Comparison of ENCODE assay signal across 1 cellular context in the genomic region with DNA sequence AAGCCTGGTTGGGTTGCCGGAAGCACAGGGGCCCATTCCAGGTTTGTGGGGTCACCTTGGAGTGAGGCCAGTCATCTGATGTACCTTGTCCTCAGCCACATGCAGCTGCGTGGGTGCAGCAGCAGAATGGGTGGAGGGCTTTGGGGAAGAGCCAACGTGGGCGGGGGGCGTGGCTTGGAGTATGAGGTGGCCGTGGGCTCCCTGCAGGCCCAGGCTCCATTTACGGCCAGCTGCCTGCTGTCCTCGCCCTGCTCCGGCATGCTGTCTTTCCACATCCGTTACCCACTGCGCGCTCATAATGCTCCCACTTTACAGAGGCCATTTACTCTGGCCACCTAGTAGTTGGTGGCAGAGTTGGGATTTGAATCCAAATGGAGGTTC.
A peak's percentile ranks its signal among the peaks of the same experiment; 100 is the strongest.
TF ChIP-seq lines count a peak whose summit lies in the region.

No MANE protein-coding gene starts in this region.

TF ChIP-seq in HepG2, 621 proteins besides CTCF, POLR2A, EP300 and RAD21 (continued from another document and continues in another):
- TF ChIP-seq, protein P1, sequence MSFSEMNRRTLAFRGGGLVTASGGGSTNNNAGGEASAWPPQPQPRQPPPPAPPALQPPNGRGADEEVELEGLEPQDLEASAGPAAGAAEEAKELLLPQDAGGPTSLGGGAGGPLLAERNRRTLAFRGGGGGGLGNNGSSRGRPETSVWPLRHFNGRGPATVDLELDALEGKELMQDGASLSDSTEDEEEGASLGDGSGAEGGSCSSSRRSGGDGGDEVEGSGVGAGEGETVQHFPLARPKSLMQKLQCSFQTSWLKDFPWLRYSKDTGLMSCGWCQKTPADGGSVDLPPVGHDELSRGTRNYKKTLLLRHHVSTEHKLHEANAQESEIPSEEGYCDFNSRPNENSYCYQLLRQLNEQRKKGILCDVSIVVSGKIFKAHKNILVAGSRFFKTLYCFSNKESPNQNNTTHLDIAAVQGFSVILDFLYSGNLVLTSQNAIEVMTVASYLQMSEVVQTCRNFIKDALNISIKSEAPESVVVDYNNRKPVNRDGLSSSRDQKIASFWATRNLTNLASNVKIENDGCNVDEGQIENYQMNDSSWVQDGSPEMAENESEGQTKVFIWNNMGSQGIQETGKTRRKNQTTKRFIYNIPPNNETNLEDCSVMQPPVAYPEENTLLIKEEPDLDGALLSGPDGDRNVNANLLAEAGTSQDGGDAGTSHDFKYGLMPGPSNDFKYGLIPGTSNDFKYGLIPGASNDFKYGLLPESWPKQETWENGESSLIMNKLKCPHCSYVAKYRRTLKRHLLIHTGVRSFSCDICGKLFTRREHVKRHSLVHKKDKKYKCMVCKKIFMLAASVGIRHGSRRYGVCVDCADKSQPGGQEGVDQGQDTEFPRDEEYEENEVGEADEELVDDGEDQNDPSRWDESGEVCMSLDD (CRISPR knock-in tag; IDR thresholded peaks at IDR 0.05; ENCODE audit: borderline replicate concordance): no peak
- TF ChIP-seq ZKSCAN1 (IDR thresholded peaks at IDR 0.05; ENCODE audit: low read length) (no peak), YEATS2 (CRISPR knock-in tag; IDR thresholded peaks at IDR 0.05; ENCODE audit: borderline replicate concordance) (0 out of 2 replicates have a peak, but pooled peaks have one; percentile 4), CBX2 (IDR thresholded peaks at IDR 0.05; ENCODE audit: low read depth, low read length) (no peak), CBX2 (CRISPR knock-in tag; IDR thresholded peaks at IDR 0.05; ENCODE audit: low read depth) (no peak), SP5 (CRISPR knock-in tag; IDR thresholded peaks at IDR 0.05; ENCODE audit: borderline replicate concordance, low read depth) (peak; percentile 20; the same call in 1 of the 2 replicates), SRY (CRISPR knock-in tag; IDR thresholded peaks at IDR 0.05) (0 out of 2 replicates have a peak, but pooled peaks have one; percentile 22), ZNF235 (CRISPR knock-in tag; IDR thresholded peaks at IDR 0.05; ENCODE audit: borderline replicate concordance) (peak; percentile 81; the same call in 1 of the 2 replicates), ZNF441 (CRISPR knock-in tag; IDR thresholded peaks at IDR 0.05; ENCODE audit: borderline replicate concordance) (no peak), NONO (IDR thresholded peaks at IDR 0.05) (no peak), NONO (CRISPR knock-in tag; conservative IDR thresholded peaks at IDR 0.05) (no peak), RFX5 (IDR thresholded peaks at IDR 0.05; ENCODE audit: low read depth, low read length) (no peak), ZNF136 (CRISPR knock-in tag; IDR thresholded peaks at IDR 0.05; ENCODE audit: low read depth) (no peak), ZNF879 (CRISPR knock-in tag; IDR thresholded peaks at IDR 0.05) (no peak), SETDB1 (CRISPR knock-in tag; IDR thresholded peaks at IDR 0.05; ENCODE audit: borderline replicate concordance) (0 out of 2 replicates have a peak, but pooled peaks have one; percentile 25), ZFP36 (IDR thresholded peaks at IDR 0.05; ENCODE audit: borderline replicate concordance, low read depth, low read length, partially characterized antibody) (no peak), KDM5B (CRISPR knock-in tag; IDR thresholded peaks at IDR 0.05; ENCODE audit: borderline replicate concordance) (peak; percentile 64), SP1 (IDR thresholded peaks at IDR 0.05) (no peak), SP1 (CRISPR knock-in tag; IDR thresholded peaks at IDR 0.05) (no peak), ZNF10 (CRISPR knock-in tag; IDR thresholded peaks at IDR 0.05; ENCODE audit: borderline replicate concordance, low read depth) (no peak), ZNF713 (CRISPR knock-in tag; IDR thresholded peaks at IDR 0.05) (no peak), ZNF350 (CRISPR knock-in tag; IDR thresholded peaks at IDR 0.05; ENCODE audit: borderline replicate concordance, low read depth) (no peak; the same call in 1 of the 2 replicates), ZNF224 (CRISPR knock-in tag; IDR thresholded peaks at IDR 0.05) (no peak)
- TF ChIP-seq, protein P2, sequence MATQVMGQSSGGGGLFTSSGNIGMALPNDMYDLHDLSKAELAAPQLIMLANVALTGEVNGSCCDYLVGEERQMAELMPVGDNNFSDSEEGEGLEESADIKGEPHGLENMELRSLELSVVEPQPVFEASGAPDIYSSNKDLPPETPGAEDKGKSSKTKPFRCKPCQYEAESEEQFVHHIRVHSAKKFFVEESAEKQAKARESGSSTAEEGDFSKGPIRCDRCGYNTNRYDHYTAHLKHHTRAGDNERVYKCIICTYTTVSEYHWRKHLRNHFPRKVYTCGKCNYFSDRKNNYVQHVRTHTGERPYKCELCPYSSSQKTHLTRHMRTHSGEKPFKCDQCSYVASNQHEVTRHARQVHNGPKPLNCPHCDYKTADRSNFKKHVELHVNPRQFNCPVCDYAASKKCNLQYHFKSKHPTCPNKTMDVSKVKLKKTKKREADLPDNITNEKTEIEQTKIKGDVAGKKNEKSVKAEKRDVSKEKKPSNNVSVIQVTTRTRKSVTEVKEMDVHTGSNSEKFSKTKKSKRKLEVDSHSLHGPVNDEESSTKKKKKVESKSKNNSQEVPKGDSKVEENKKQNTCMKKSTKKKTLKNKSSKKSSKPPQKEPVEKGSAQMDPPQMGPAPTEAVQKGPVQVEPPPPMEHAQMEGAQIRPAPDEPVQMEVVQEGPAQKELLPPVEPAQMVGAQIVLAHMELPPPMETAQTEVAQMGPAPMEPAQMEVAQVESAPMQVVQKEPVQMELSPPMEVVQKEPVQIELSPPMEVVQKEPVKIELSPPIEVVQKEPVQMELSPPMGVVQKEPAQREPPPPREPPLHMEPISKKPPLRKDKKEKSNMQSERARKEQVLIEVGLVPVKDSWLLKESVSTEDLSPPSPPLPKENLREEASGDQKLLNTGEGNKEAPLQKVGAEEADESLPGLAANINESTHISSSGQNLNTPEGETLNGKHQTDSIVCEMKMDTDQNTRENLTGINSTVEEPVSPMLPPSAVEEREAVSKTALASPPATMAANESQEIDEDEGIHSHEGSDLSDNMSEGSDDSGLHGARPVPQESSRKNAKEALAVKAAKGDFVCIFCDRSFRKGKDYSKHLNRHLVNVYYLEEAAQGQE (IDR thresholded peaks at IDR 0.05; ENCODE audit: borderline replicate concordance in 1 of 2, low read depth in 1 of 2, low read length in 2 of 2): no peak
- TF ChIP-seq, protein P3, sequence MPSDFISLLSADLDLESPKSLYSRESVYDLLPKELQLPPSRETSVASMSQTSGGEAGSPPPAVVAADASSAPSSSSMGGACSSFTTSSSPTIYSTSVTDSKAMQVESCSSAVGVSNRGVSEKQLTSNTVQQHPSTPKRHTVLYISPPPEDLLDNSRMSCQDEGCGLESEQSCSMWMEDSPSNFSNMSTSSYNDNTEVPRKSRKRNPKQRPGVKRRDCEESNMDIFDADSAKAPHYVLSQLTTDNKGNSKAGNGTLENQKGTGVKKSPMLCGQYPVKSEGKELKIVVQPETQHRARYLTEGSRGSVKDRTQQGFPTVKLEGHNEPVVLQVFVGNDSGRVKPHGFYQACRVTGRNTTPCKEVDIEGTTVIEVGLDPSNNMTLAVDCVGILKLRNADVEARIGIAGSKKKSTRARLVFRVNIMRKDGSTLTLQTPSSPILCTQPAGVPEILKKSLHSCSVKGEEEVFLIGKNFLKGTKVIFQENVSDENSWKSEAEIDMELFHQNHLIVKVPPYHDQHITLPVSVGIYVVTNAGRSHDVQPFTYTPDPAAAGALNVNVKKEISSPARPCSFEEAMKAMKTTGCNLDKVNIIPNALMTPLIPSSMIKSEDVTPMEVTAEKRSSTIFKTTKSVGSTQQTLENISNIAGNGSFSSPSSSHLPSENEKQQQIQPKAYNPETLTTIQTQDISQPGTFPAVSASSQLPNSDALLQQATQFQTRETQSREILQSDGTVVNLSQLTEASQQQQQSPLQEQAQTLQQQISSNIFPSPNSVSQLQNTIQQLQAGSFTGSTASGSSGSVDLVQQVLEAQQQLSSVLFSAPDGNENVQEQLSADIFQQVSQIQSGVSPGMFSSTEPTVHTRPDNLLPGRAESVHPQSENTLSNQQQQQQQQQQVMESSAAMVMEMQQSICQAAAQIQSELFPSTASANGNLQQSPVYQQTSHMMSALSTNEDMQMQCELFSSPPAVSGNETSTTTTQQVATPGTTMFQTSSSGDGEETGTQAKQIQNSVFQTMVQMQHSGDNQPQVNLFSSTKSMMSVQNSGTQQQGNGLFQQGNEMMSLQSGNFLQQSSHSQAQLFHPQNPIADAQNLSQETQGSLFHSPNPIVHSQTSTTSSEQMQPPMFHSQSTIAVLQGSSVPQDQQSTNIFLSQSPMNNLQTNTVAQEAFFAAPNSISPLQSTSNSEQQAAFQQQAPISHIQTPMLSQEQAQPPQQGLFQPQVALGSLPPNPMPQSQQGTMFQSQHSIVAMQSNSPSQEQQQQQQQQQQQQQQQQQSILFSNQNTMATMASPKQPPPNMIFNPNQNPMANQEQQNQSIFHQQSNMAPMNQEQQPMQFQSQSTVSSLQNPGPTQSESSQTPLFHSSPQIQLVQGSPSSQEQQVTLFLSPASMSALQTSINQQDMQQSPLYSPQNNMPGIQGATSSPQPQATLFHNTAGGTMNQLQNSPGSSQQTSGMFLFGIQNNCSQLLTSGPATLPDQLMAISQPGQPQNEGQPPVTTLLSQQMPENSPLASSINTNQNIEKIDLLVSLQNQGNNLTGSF (CRISPR knock-in tag; IDR thresholded peaks at IDR 0.05): no peak
- TF ChIP-seq, protein P4, sequence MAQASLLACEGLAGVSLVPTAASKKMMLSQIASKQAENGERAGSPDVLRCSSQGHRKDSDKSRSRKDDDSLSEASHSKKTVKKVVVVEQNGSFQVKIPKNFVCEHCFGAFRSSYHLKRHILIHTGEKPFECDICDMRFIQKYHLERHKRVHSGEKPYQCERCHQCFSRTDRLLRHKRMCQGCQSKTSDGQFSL (CRISPR knock-in tag; IDR thresholded peaks at IDR 0.05): no peak
- TF ChIP-seq, protein P5, sequence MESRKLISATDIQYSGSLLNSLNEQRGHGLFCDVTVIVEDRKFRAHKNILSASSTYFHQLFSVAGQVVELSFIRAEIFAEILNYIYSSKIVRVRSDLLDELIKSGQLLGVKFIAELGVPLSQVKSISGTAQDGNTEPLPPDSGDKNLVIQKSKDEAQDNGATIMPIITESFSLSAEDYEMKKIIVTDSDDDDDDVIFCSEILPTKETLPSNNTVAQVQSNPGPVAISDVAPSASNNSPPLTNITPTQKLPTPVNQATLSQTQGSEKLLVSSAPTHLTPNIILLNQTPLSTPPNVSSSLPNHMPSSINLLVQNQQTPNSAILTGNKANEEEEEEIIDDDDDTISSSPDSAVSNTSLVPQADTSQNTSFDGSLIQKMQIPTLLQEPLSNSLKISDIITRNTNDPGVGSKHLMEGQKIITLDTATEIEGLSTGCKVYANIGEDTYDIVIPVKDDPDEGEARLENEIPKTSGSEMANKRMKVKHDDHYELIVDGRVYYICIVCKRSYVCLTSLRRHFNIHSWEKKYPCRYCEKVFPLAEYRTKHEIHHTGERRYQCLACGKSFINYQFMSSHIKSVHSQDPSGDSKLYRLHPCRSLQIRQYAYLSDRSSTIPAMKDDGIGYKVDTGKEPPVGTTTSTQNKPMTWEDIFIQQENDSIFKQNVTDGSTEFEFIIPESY (CRISPR knock-in tag; IDR thresholded peaks at IDR 0.05): peak; percentile 57; the same call in 1 of the 2 replicates
- TF ChIP-seq, protein P6, sequence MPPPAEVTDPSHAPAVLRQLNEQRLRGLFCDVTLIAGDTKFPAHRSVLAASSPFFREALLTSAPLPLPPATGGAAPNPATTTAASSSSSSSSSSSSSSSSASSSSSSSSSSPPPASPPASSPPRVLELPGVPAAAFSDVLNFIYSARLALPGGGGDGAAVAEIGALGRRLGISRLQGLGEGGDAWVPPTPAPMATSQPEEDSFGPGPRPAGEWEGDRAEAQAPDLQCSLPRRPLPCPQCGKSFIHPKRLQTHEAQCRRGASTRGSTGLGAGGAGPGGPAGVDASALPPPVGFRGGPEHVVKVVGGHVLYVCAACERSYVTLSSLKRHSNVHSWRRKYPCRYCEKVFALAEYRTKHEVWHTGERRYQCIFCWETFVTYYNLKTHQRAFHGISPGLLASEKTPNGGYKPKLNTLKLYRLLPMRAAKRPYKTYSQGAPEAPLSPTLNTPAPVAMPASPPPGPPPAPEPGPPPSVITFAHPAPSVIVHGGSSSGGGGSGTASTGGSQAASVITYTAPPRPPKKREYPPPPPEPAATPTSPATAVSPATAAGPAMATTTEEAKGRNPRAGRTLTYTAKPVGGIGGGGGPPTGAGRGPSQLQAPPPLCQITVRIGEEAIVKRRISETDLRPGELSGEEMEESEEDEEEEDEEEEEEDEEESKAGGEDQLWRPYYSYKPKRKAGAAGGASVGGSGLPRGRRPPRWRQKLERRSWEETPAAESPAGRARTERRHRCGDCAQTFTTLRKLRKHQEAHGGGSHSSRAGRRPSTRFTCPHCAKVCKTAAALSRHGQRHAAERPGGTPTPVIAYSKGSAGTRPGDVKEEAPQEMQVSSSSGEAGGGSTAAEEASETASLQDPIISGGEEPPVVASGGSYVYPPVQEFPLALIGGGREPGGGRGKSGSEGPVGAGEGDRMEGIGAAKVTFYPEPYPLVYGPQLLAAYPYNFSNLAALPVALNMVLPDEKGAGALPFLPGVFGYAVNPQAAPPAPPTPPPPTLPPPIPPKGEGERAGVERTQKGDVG (CRISPR knock-in tag; IDR thresholded peaks at IDR 0.05; ENCODE audit: borderline replicate concordance): no peak; the same call in 1 of the 2 replicates
- TF ChIP-seq, protein P7, sequence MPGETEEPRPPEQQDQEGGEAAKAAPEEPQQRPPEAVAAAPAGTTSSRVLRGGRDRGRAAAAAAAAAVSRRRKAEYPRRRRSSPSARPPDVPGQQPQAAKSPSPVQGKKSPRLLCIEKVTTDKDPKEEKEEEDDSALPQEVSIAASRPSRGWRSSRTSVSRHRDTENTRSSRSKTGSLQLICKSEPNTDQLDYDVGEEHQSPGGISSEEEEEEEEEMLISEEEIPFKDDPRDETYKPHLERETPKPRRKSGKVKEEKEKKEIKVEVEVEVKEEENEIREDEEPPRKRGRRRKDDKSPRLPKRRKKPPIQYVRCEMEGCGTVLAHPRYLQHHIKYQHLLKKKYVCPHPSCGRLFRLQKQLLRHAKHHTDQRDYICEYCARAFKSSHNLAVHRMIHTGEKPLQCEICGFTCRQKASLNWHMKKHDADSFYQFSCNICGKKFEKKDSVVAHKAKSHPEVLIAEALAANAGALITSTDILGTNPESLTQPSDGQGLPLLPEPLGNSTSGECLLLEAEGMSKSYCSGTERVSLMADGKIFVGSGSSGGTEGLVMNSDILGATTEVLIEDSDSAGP (CRISPR knock-in tag; IDR thresholded peaks at IDR 0.05; ENCODE audit: borderline replicate concordance): 0 out of 2 replicates have a peak, but pooled peaks have one; percentile 36
- TF ChIP-seq, protein P8, sequence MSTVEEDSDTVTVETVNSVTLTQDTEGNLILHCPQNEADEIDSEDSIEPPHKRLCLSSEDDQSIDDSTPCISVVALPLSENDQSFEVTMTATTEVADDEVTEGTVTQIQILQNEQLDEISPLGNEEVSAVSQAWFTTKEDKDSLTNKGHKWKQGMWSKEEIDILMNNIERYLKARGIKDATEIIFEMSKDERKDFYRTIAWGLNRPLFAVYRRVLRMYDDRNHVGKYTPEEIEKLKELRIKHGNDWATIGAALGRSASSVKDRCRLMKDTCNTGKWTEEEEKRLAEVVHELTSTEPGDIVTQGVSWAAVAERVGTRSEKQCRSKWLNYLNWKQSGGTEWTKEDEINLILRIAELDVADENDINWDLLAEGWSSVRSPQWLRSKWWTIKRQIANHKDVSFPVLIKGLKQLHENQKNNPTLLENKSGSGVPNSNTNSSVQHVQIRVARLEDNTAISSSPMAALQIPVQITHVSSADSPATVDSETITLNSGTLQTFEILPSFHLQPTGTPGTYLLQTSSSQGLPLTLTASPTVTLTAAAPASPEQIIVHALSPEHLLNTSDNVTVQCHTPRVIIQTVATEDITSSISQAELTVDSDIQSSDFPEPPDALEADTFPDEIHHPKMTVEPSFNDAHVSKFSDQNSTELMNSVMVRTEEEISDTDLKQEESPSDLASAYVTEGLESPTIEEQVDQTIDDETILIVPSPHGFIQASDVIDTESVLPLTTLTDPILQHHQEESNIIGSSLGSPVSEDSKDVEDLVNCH (CRISPR knock-in tag; IDR thresholded peaks at IDR 0.05): no peak
- TF ChIP-seq, protein P9, sequence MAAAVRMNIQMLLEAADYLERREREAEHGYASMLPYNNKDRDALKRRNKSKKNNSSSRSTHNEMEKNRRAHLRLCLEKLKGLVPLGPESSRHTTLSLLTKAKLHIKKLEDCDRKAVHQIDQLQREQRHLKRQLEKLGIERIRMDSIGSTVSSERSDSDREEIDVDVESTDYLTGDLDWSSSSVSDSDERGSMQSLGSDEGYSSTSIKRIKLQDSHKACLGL (CRISPR knock-in tag; IDR thresholded peaks at IDR 0.05): no peak
